ENCODE assay signal across 12 cellular contexts in the genomic region with DNA sequence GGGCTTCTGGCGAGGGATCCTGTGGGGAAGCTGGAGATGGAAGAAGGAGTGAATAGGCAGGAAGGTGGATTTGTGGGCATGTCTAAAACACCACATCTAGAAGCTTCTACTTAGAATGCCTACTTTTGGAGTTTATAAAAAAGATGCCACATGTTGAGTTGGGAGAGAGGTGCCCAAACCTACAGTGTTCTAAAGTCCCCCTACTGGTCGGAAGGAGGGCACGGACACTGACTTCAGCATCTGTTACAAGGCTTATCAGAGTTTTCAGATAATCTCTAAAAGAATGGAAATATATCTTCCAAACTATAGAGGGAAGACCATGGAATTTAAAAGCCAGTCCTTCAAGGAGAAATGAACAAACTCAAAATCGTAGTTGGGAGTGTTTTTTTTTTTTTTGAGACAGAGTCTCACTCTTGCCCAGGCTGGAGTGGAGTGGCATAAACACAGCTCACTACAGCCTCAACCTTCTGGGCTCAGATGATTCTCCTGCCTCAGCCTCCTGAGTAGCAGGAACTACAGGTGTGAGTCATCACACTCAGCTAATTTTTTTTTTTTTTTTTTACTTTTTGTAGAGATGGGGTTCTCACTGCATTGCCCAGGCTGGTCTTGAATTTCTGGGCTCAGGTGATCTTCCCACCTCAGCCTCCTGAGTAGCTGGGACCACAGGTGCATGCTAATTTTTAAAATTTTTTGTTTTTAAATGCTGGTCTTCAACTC. TPM values are rescaled to one million over a fixed set of nuclear protein-coding genes. Genes with fewer than 3 reads are reported as not detected.
A peak's percentile ranks its signal among the peaks of the same experiment; 100 is the strongest.
DNase-seq lines count a peak whose midpoint lies in the region; ATAC-seq and TF ChIP-seq lines count a peak whose summit lies in the region.
"Had no signal": no experiment of that assay in that cellular context is flagged by ENCODE, and none has a peak within 500 bp of the region (broad histone marks: within the 10 kb centered on the region; RNA-seq: fewer than 3 reads in every experiment).

No MANE protein-coding gene starts in this region.

- H3K27me3 Mint-ChIP-seq in CD8-positive, alpha-beta T cell (ENCODE audit: low read depth), result no peaks in the 10 kb centered on the region
- no peaks in the 10 kb centered on the region for H3K27me3 Mint-ChIP-seq in IgD-negative memory B cell
- H3K27me3 Mint-ChIP-seq in naive thymus-derived CD4-positive, alpha-beta T cell, result no peaks in the 10 kb centered on the region
- H3K27me3 Mint-ChIP-seq: activated CD4-positive, alpha-beta T cell treated with anti-CD3 and anti-CD28 coated beads, Interleukin-2, amount 10 ng/mL, durations not matched to agents 7 days and 5 days had no signal

- H3K4me3 ChIP-seq in CD8-positive, alpha-beta T cell (ENCODE audit: low read depth, low read length), result no peak overlapping the region
- no peak overlapping the region for H3K4me3 ChIP-seq in astrocyte of the cerebellum (ENCODE audit: low read depth, low read length)
- H3K4me3 ChIP-seq in naive thymus-derived CD4-positive, alpha-beta T cell (ENCODE audit: low read length), result no peak overlapping the region
- H3K4me3 ChIP-seq: ascending aorta, vagina had no signal

- CTCF ChIA-PET in CD8-positive, alpha-beta T cell (lab: Charles Lee), result interaction anchor here (0.7 to 2.6 kb wide), 5 partner anchors 11 to 321 kb away, joined by 3 to 11 read pairs (median 4); a partner anchor contains a TSS
- CTCF ChIA-PET in naive thymus-derived CD4-positive, alpha-beta T cell (lab: Charles Lee), result interaction anchor here (0.6 to 0.7 kb wide), 2 partner anchors 23 to 54 kb away, joined by 4 to 6 read pairs; no protein-coding TSS in a partner anchor

- H3K27me3 ChIP-seq in CD8-positive, alpha-beta T cell (ENCODE audit: insufficient read depth, low read length), result no peaks in the 10 kb centered on the region
- no peaks in the 10 kb centered on the region for H3K27me3 ChIP-seq in naive thymus-derived CD4-positive, alpha-beta T cell (ENCODE audit: control insufficient read depth in 2 of 2, insufficient read depth in 2 of 2, low read length in 2 of 2)
- H3K27me3 ChIP-seq: ascending aorta, vagina had no signal

- POLR2A ChIA-PET in CD8-positive, alpha-beta T cell (lab: Charles Lee), result interaction anchor here (0.6 kb wide), 2 partner anchors 15 to 164 kb away, joined by 3 read pairs; no protein-coding TSS in a partner anchor
- POLR2A ChIA-PET in naive thymus-derived CD4-positive, alpha-beta T cell (lab: Charles Lee), result no interaction called here

- no peaks in the 10 kb centered on the region for H3K9me3 ChIP-seq in CD8-positive, alpha-beta T cell (ENCODE audit: low read length)
- no peaks in the 10 kb centered on the region for H3K9me3 ChIP-seq in naive thymus-derived CD4-positive, alpha-beta T cell (ENCODE audit: control insufficient read depth in 2 of 3, low read length in 3 of 3)
- H3K9me3 ChIP-seq: ascending aorta, vagina had no signal

- no peak overlapping the region for H3K4me3 Mint-ChIP-seq in CD8-positive, alpha-beta T cell
- no peak overlapping the region for H3K4me3 Mint-ChIP-seq in IgD-negative memory B cell
- H3K4me3 Mint-ChIP-seq in naive thymus-derived CD4-positive, alpha-beta T cell, result no peak overlapping the region
- H3K4me3 Mint-ChIP-seq: activated CD4-positive, alpha-beta T cell treated with anti-CD3 and anti-CD28 coated beads, Interleukin-2, amount 10 ng/mL, durations not matched to agents 7 days and 5 days had no signal

- peaks cover 2% of the 10 kb centered on the region for H3K4me1 ChIP-seq in CD8-positive, alpha-beta T cell (ENCODE audit: insufficient read depth, low read length)
- peaks cover 0 to 3% of the 10 kb centered on the region in 2 donors for H3K4me1 ChIP-seq in naive thymus-derived CD4-positive, alpha-beta T cell (ENCODE audit: control insufficient read depth in 2 of 2, insufficient read depth in 2 of 2, low read length in 2 of 2)
- H3K4me1 ChIP-seq: ascending aorta, vagina had no signal

- peak in 1 of 7 experiments; percentile 9 for DNase-seq in CD8-positive, alpha-beta T cell
- DNase-seq in astrocyte of the cerebellum (ENCODE audit: low read depth), result no peak
- DNase-seq in naive thymus-derived CD4-positive, alpha-beta T cell, result no peak
- no peak for DNase-seq in MV-4-11 (lab: John Stamatoyannopoulos, UW)
- DNase-seq in activated CD4-positive, alpha-beta T cell treated with anti-CD3 and anti-CD28 coated beads, Interleukin-2, amount 50 U/mL, for 4 hours, result no peak
- no peak for DNase-seq in islet precursor cell
- DNase-seq: activated CD4-positive, alpha-beta T cell treated with anti-CD3 and anti-CD28 coated beads, Interleukin-2, amount 10 ng/mL, durations not matched to agents 7 days and 5 days; NCI-H524 treated with DMSO at 0.1 percent for 48 hours had no signal

- peaks cover 1% of the 10 kb centered on the region for H3K36me3 ChIP-seq in CD8-positive, alpha-beta T cell (ENCODE audit: insufficient read depth, low read length)
- H3K36me3 ChIP-seq in naive thymus-derived CD4-positive, alpha-beta T cell (ENCODE audit: control insufficient read depth in 2 of 3, insufficient read depth in 3 of 3, low read length in 3 of 3), result peaks cover 0 to 17% (median 0%) of the 10 kb centered on the region in 3 experiments

- peaks cover 8% of the 10 kb centered on the region for H3K4me1 Mint-ChIP-seq in CD8-positive, alpha-beta T cell (ENCODE audit: low read depth)
- peaks cover 0 to 5% (median 0%) of the 10 kb centered on the region in 3 donors for H3K4me1 Mint-ChIP-seq in IgD-negative memory B cell
- H3K4me1 Mint-ChIP-seq in naive thymus-derived CD4-positive, alpha-beta T cell, result peaks cover 0 to 10% (median 2%) of the 10 kb centered on the region in 7 donors

- peak; percentile 28 for TF ChIP-seq CTCF in CD8-positive, alpha-beta T cell (IDR thresholded peaks at IDR 0.05)
- peak; percentile 28 for TF ChIP-seq CTCF in astrocyte of the cerebellum (IDR thresholded peaks at IDR 0.05; ENCODE audit: low read depth, low read length, missing control alignments)

- peak; percentile 58 for ATAC-seq in CD8-positive, alpha-beta T cell
- ATAC-seq in naive thymus-derived CD4-positive, alpha-beta T cell, result peak; percentile 55
- no peak for ATAC-seq in GM19324 (IDR thresholded peaks at IDR 0.05; ENCODE audit: low FRiP score, unreplicated experiment)

- H3K36me3 Mint-ChIP-seq in CD8-positive, alpha-beta T cell, result peaks cover 11% of the 10 kb centered on the region
- no peaks in the 10 kb centered on the region for H3K36me3 Mint-ChIP-seq in IgD-negative memory B cell
- peaks cover 0 to 9% (median 0%) of the 10 kb centered on the region in 5 donors for H3K36me3 Mint-ChIP-seq in naive thymus-derived CD4-positive, alpha-beta T cell

- no peaks in the 10 kb centered on the region for H3K9me3 Mint-ChIP-seq in CD8-positive, alpha-beta T cell
- no peaks in the 10 kb centered on the region for H3K9me3 Mint-ChIP-seq in IgD-negative memory B cell
- H3K9me3 Mint-ChIP-seq in naive thymus-derived CD4-positive, alpha-beta T cell, result no peaks in the 10 kb centered on the region
- H3K9me3 Mint-ChIP-seq: activated CD4-positive, alpha-beta T cell treated with anti-CD3 and anti-CD28 coated beads, Interleukin-2, amount 10 ng/mL, durations not matched to agents 7 days and 5 days had no signal

- intact Hi-C loops in CD8-positive, alpha-beta T cell (cut with DNase I, micrococcal nuclease), result no loop called here
- intact Hi-C loops in naive thymus-derived CD4-positive, alpha-beta T cell (cut with micrococcal nuclease), result loop anchor here in 1 of 2 donors (1.0 kb wide), 1 partner anchor 49 kb away; no protein-coding TSS in a partner anchor

- in situ Hi-C loops in astrocyte of the cerebellum (cut with HindIII; ENCODE audit: low sequenced_read_pairs), result loop anchor here (10.0 kb wide), 1 partner anchor 56 kb away; no protein-coding TSS in a partner anchor

- no peak overlapping the region for H3K27ac Mint-ChIP-seq in CD8-positive, alpha-beta T cell
- H3K27ac Mint-ChIP-seq in IgD-negative memory B cell, result peak overlapping the region in 2 of 3 donors; percentile 14 to 90
- H3K27ac Mint-ChIP-seq in naive thymus-derived CD4-positive, alpha-beta T cell, result peak overlapping the region in 1 of 9 donors; percentile 43
- H3K27ac Mint-ChIP-seq: activated CD4-positive, alpha-beta T cell treated with anti-CD3 and anti-CD28 coated beads, Interleukin-2, amount 10 ng/mL, durations not matched to agents 7 days and 5 days had no signal

- H3K27ac ChIP-seq in CD8-positive, alpha-beta T cell (ENCODE audit: low read depth, low read length), result no peak overlapping the region
- H3K27ac ChIP-seq in naive thymus-derived CD4-positive, alpha-beta T cell (ENCODE audit: low read depth, low read length), result no peak overlapping the region
- H3K27ac ChIP-seq: ascending aorta, vagina had no signal

RNA-seq across cellular contexts. Expression of a gene that starts 14.8 kb away (rescaled TPM):
- 10 to 100 TPM; 23.5 to 23.8 TPM for total RNA-seq in CD8-positive, alpha-beta T cell
- 3.3 TPM for polyA plus RNA-seq in IgD-negative memory B cell
- 10 to 100 TPM in 4 of 5 experiments, 1 to 10 TPM in 1; 9.3 to 17.1 (median 10.9) TPM for total RNA-seq in naive thymus-derived CD4-positive, alpha-beta T cell
- polyA plus RNA-seq in naive thymus-derived CD4-positive, alpha-beta T cell, result 1 to 10 TPM; 5.4 to 5.6 TPM

RNA-seq across cellular contexts. Expression of a gene that starts 27.4 kb away (rescaled TPM):
- total RNA-seq in CD8-positive, alpha-beta T cell, result 10 to 100 TPM; 58.3 to 65.3 TPM
- polyA plus RNA-seq in IgD-negative memory B cell, result 2.3 TPM
- total RNA-seq in naive thymus-derived CD4-positive, alpha-beta T cell, result 100 to 1,000 TPM in 3 of 5 experiments, 10 to 100 TPM in 2; 27.4 to 132 (median 110) TPM
- 1 to 10 TPM; 1.3 to 3.8 TPM for polyA plus RNA-seq in naive thymus-derived CD4-positive, alpha-beta T cell

RNA-seq across cellular contexts. Expression of a gene that starts 30.7 kb away (rescaled TPM):
- 1 to 10 TPM; 5.9 to 8.2 TPM for total RNA-seq in CD8-positive, alpha-beta T cell
- polyA plus RNA-seq in IgD-negative memory B cell, result not detected
- total RNA-seq in naive thymus-derived CD4-positive, alpha-beta T cell, result 1 to 10 TPM in 2 of 5 experiments, under 1 TPM in 3; 0.70 to 3.3 (median 0.94) TPM
- not detected for polyA plus RNA-seq in naive thymus-derived CD4-positive, alpha-beta T cell

RNA-seq across cellular contexts. Expression of a gene that starts 40.4 kb away (rescaled TPM):
- 100 to 1,000 TPM; 548 to 551 TPM for total RNA-seq in CD8-positive, alpha-beta T cell
- 250 TPM for polyA plus RNA-seq in IgD-negative memory B cell
- total RNA-seq in naive thymus-derived CD4-positive, alpha-beta T cell, result 100 to 1,000 TPM; 145 to 309 (median 279) TPM
- 100 to 1,000 TPM; 278 to 315 TPM for polyA plus RNA-seq in naive thymus-derived CD4-positive, alpha-beta T cell
